ENCODE assay signal across 8 cellular contexts in genomic region chr5:172714491-172715420, GRCh38. TPM values are rescaled to one million over a fixed set of nuclear protein-coding genes. Genes with fewer than 3 reads are reported as not detected.
DNase-seq lines count a peak whose midpoint lies in the region; ATAC-seq, FAIRE-seq and TF ChIP-seq lines count a peak whose summit lies in the region.

No MANE protein-coding gene starts in this region.

- POLR2A ChIA-PET in GM10248 (lab: Yijun Ruan, JAX) = interaction anchor here (1.7 kb wide), 1 partner anchor 57 kb away, joined by 7 read pairs; the partner anchor contains the start of gene DUSP1

- peak; percentile 62 for TF ChIP-seq CTCF in GM10248 (IDR thresholded peaks at IDR 0.05; ENCODE audit: control extremely low read depth, extremely low read depth, low read depth, missing control alignments)
- TF ChIP-seq CTCF in WI38 (IDR thresholded peaks at IDR 0.05; ENCODE audit: low read depth, low read length) = peak; percentile 98
- peak; percentile 91 for TF ChIP-seq CTCF in bronchial epithelial cell (IDR thresholded peaks at IDR 0.05; ENCODE audit: insufficient read depth, low read length, severe bottlenecking)
- peak; percentile 90 for TF ChIP-seq CTCF in kidney epithelial cell (IDR thresholded peaks at IDR 0.05; ENCODE audit: insufficient read depth, low read length, poor library complexity, severe bottlenecking)

- no peaks in the 10 kb centered on the region for H3K36me3 ChIP-seq in bronchial epithelial cell (ENCODE audit: control insufficient read depth, insufficient read depth, low read length)
- H3K36me3 ChIP-seq in kidney epithelial cell (ENCODE audit: control insufficient read depth, insufficient read depth, low read length) = no peaks in the 10 kb centered on the region

- DNase-seq in GM10248 (ENCODE audit: extremely low spot score) (peak; percentile 75), H4 (ENCODE audit: low spot score) (peak; percentile 53), NCI-H1105 (lab: John Stamatoyannopoulos, UW) (peak; percentile 23), bronchial epithelial cell (ENCODE audit: low read depth) (peak; percentile 58), kidney epithelial cell (ENCODE audit: low read depth) (no peak)
- peak; percentile 79 for DNase-seq in stimulated activated CD4-positive, alpha-beta T cell treated with anti-CD3 and anti-CD28 coated beads, Interleukin-15, amount 100 ng/mL, for 24 hours

- FAIRE-seq in bronchial epithelial cell (lab: Jason Lieb, UNC) = no peak

- CTCF ChIA-PET in GM10248 (lab: Yijun Ruan, JAX) = interaction anchor here (0.7 to 7.4 kb wide), 72 partner anchors 9 to 656 kb away, joined by 3 to 282 read pairs (median 4); partner anchors contain the start of genes ATP6V0E1, BNIP1, DUSP1 and RPL26L1

- no peak overlapping the region for H3K4me3 ChIP-seq in WI38 (ENCODE audit: low read depth, low read length)
- H3K4me3 ChIP-seq in bronchial epithelial cell (ENCODE audit: low read depth, low read length) = no peak overlapping the region
- no peak overlapping the region for H3K4me3 ChIP-seq in kidney epithelial cell (ENCODE audit: low read depth, low read length)

- no peak for ATAC-seq in HG03457 (IDR thresholded peaks at IDR 0.05; ENCODE audit: unreplicated experiment)

- H3K27me3 ChIP-seq in bronchial epithelial cell (ENCODE audit: control insufficient read depth, insufficient read depth, low read length) (no peaks in the 10 kb centered on the region), kidney epithelial cell (ENCODE audit: control insufficient read depth, insufficient read depth, low read length) (no peaks in the 10 kb centered on the region)

RNA-seq across cellular contexts. Expression of gene DUSP1, which starts 56.2 kb away (rescaled TPM):
- total RNA-seq in H4 (2014; rRNA removed; shearing (Covaris generic)) = 15.8 and 18.5 TPM in 2 replicates
- total RNA-seq in bronchial epithelial cell = 114 and 194 TPM in 2 replicates
- 227 and 286 TPM in 2 replicates for total RNA-seq in kidney epithelial cell
